ENCODE assay signal across 21 cellular contexts in the genomic region with DNA sequence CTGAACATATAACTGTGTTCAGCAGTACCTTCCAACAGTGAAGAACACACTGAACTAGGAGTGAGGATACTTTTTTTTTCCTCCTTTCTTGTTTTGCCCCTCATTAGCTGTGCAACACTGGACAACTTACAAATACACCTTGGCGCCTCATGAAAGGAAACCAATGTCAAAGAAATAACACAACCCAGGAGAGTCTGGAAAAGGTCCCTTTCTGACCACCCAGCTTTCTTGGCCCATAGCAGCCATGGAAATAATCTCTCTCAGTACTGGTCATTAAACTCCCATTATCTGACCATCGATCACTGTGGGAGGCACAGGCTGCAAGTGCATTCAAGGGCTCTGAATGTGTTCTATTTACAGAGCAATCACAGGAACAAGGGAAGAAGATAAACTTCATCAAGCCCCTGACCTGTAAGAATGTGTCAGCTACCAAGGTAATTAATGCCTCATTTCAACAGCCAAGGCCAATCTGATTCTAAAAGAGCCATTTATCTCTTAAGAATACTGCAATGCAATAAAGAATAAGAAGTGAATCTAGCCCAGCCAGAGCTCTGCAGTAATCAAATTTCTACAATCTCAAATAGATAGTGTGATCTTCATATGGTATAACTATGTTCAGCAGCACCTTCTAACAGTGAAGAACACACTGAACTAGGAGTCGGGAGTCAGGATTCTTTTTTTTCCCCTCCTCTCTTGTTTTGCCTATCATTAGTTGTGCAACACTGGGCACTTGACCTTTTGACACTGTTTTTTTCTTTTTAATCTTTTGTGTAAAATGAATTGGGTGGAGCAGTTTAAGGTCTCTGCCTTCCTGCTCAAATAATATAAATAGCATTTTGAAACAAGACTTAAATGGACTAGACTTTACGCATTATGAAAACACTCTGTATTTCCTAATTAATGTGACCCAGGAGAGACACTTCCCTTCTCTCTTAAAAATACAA. TPM values are rescaled to one million over a fixed set of nuclear protein-coding genes. Genes with fewer than 3 reads are reported as not detected.
DNase-seq lines count a peak whose midpoint lies in the region; ATAC-seq and TF ChIP-seq lines count a peak whose summit lies in the region.
"Had no signal": no experiment of that assay in that cellular context is flagged by ENCODE, and none has a peak within 500 bp of the region (broad histone marks: within the 10 kb centered on the region; RNA-seq: fewer than 3 reads in every experiment).

No MANE protein-coding gene starts in this region.

- H3K4me3 Mint-ChIP-seq in memory B cell: no peak overlapping the region
- H3K4me3 Mint-ChIP-seq: activated CD4-positive, alpha-beta T cell treated with anti-CD3 and anti-CD28 coated beads for 36 hours; CD4-positive, alpha-beta T cell; T-helper 17 cell had no signal

- ATAC-seq in memory B cell (ENCODE audit: low read depth): no peak
- no peak for ATAC-seq in HG03439 (IDR thresholded peaks at IDR 0.05; ENCODE audit: unreplicated experiment)
- ATAC-seq: activated CD4-positive, alpha-beta T cell treated with anti-CD3 and anti-CD28 coated beads for 36 hours; foreskin keratinocyte; HCT116; T-helper 17 cell had no signal

- no peak for TF ChIP-seq CTCF in astrocyte of the cerebellum (IDR thresholded peaks at IDR 0.05; ENCODE audit: low read depth, low read length, missing control alignments)

- H3K4me1 Mint-ChIP-seq in memory B cell: peaks cover 15% of the 10 kb centered on the region

- H3K27me3 Mint-ChIP-seq in memory B cell: no peaks in the 10 kb centered on the region
- H3K27me3 Mint-ChIP-seq: activated CD4-positive, alpha-beta T cell treated with anti-CD3 and anti-CD28 coated beads for 36 hours; CD4-positive, alpha-beta T cell; T-helper 17 cell had no signal

- H3K4me3 ChIP-seq in astrocyte of the cerebellum (ENCODE audit: low read depth, low read length): no peak overlapping the region
- H3K4me3 ChIP-seq in MG63: no peak overlapping the region
- H3K4me3 ChIP-seq: left ventricle myocardium inferior, smooth muscle cell had no signal

- peaks cover 26% of the 10 kb centered on the region for H3K36me3 Mint-ChIP-seq in memory B cell

- H3K36me3 ChIP-seq in MG63: no peaks in the 10 kb centered on the region
- H3K36me3 ChIP-seq: left ventricle myocardium inferior had no signal

- no peaks in the 10 kb centered on the region for H3K9me3 Mint-ChIP-seq in memory B cell
- H3K9me3 Mint-ChIP-seq: CD4-positive, alpha-beta T cell had no signal

- DNase-seq in Caki2 (ENCODE audit: low read depth) (peak; percentile 73), NCI-H146 treated with DMSO at 0.1 percent for 48 hours (lab: John Stamatoyannopoulos, UW; ENCODE audit: unreplicated experiment) (peak; percentile 16), astrocyte of the cerebellum (ENCODE audit: low read depth) (peak; percentile 49), memory B cell (ENCODE audit: low spot score in 2 of 2) (no peak), MG63 (no peak), RKO (ENCODE audit: low spot score) (no peak), COLO829 (ENCODE audit: low spot score) (no peak)
- DNase-seq: activated CD4-positive, alpha-beta T cell treated with anti-CD3 and anti-CD28 coated beads for 36 hours; activated CD8-positive, alpha-beta memory T cell treated with anti-CD3 and anti-CD28 coated beads, Interleukin-2, amount 50 U/mL, for 4 hours; activated naive CD4-positive, alpha-beta T cell; aorta; CD4-positive, alpha-beta T cell; foreskin keratinocyte; left ventricle myocardium inferior; NCI-H2107; stimulated activated CD4-positive, alpha-beta T cell treated with anti-CD3 and anti-CD28 coated beads, Interleukin-4, amount 100 ng/mL, for 4 hours; stimulated activated CD8-positive, alpha-beta memory T cell treated with anti-CD3 and anti-CD28 coated beads, Interleukin-4, amount 100 ng/mL, for 48 hours; T-helper 17 cell had no signal

- H3K9me3 ChIP-seq in MG63: no peaks in the 10 kb centered on the region
- H3K9me3 ChIP-seq: left ventricle myocardium inferior had no signal

- H3K27ac Mint-ChIP-seq in memory B cell: peak overlapping the region; percentile 45
- H3K27ac Mint-ChIP-seq: activated CD4-positive, alpha-beta T cell treated with anti-CD3 and anti-CD28 coated beads for 36 hours; CD4-positive, alpha-beta T cell; T-helper 17 cell had no signal

- in situ Hi-C loops in Caki2 (cut with HindIII; ENCODE audit: low pct_unique_long_range_greater_than_20kb, low sequenced_read_pairs): no loop called here
- in situ Hi-C loops in astrocyte of the cerebellum (cut with HindIII; ENCODE audit: low sequenced_read_pairs): no loop called here

- H3K27me3 ChIP-seq in MG63: no peaks in the 10 kb centered on the region
- H3K27me3 ChIP-seq: foreskin keratinocyte had no signal

RNA-seq across cellular contexts. Expression of a gene that starts 39.9 kb away (rescaled TPM):
- total RNA-seq in Caki2 (2014; rRNA removed; shearing (Covaris generic); ENCODE audit: low replicate concordance): 485 and 493 TPM in 2 replicates
- 62.9 and 118 TPM in 2 replicates for total RNA-seq in MG63 (2014; rRNA removed; shearing (Covaris generic); ENCODE audit: low replicate concordance)

Comparison
In these comparisons a context has a peak if more than half of its experiments do, and no peak if none do; other contexts are left out.
1. DNase-seq: peak in Caki2 (single experiment), NCI-H146 treated with DMSO at 0.1 percent for 48 hours (single experiment) and astrocyte of the cerebellum (single experiment); none in memory B cell (0 of 2), MG63 (single experiment), RKO (single experiment) and COLO829 (single experiment).